In genomic region chr9:136233868-136234267, GRCh38 we compare ENCODE assay signal across 1 cellular context.
TF ChIP-seq lines count a peak whose summit lies in the region.

No MANE protein-coding gene starts in this region.

TF ChIP-seq in GM23338, 12 proteins besides CTCF, POLR2A, EP300 and RAD21:
- TF ChIP-seq NANOG (IDR thresholded peaks at IDR 0.05; ENCODE audit: borderline replicate concordance) (no peak), ETS1 (IDR thresholded peaks at IDR 0.05) (no peak), JUNB (IDR thresholded peaks at IDR 0.05; ENCODE audit: unreplicated experiment) (no peak), EZH2 (IDR thresholded peaks at IDR 0.05; ENCODE audit: low read depth, unreplicated experiment) (no peak), REST (IDR thresholded peaks at IDR 0.05; ENCODE audit: unreplicated experiment) (no peak), POLR2AphosphoS5 (IDR thresholded peaks at IDR 0.05; ENCODE audit: low read depth) (no peak), ZNF462 (CRISPR knock-in tag; IDR thresholded peaks at IDR 0.05) (no peak), EZH2phosphoT487 (IDR thresholded peaks at IDR 0.05; ENCODE audit: unreplicated experiment) (no peak), ZNF331 (CRISPR knock-in tag; IDR thresholded peaks at IDR 0.05; ENCODE audit: low read depth) (no peak), ZNF114 (CRISPR knock-in tag; IDR thresholded peaks at IDR 0.05) (no peak), CREB1 (CRISPR knock-in tag; IDR thresholded peaks at IDR 0.05; ENCODE audit: low read depth) (no peak), STAT1 (IDR thresholded peaks at IDR 0.05; ENCODE audit: unreplicated experiment) (no peak)
